In the genomic region with DNA sequence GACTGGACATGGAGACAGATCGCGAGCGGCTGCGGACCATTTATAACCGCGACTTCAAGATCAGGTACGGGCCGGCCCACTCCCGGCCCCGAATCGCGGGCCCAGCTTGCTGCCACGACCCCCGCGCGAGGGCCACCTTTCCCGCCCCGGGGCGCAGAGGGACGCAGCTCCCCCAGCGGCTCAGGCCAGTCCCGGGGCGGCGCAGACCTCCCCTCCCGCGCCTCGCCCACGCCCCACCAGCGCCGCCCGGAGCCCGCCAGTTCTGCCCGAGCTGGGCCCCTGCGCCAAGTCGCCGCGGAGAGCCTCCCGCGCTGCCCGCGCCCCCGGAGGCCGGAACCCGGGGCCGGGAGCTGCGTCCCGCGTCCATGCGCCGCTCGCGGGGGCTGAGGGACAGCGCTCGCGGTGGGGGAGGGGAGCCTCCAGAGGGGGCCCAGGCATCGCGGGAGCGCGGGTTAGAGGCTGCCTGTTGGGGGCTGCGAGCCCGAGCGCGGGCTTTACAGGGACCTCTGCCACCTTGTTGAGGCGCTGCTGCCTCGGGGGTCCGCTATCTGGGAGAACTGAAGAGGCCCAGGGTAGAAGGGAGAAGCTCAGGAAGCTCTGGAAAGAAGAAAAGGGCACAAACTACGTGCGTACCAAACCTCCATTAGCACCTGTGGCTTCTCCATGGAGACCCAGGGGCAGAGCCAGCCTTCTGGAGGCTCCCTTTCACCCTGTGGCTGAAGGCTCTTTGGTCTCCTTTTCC, we compare ENCODE assay signal across 8 cellular contexts. TPM values are rescaled to one million over a fixed set of nuclear protein-coding genes. Genes with fewer than 3 reads are reported as not detected.
DNase-seq lines count a peak whose midpoint lies in the region; ATAC-seq, FAIRE-seq and TF ChIP-seq lines count a peak whose summit lies in the region.

No MANE protein-coding gene starts in this region.

- peaks cover 17% of the 10 kb centered on the region for H3K79me2 ChIP-seq in GM12878 (ENCODE audit: control insufficient read depth, insufficient read depth, low read length)

- no peak; the same call in 1 of the 2 replicates for TF ChIP-seq POLR2A in GM12878 (IDR thresholded peaks at IDR 0.05; ENCODE audit: low read depth, low read length)

- H3K4me1 ChIP-seq in HUES48 (ENCODE audit: control insufficient read depth, insufficient read depth, low read length) (peaks cover 40% of the 10 kb centered on the region), GM12878 (ENCODE audit: control insufficient read depth, insufficient read depth, low read length) (peaks cover 9% of the 10 kb centered on the region)

- peak in 2 of 3 experiments; percentile 1 to 17; a peak in 1 of 6 replicates for TF ChIP-seq CTCF in GM12878 (IDR thresholded peaks at IDR 0.05 in 2 of 3, conservative IDR thresholded peaks at IDR 0.05 in 1 of 3; ENCODE audit: control insufficient read depth in 2 of 3, extremely low read depth in 1 of 3, insufficient read depth in 1 of 3, low read depth in 3 of 3, low read length in 3 of 3)

- CTCF ChIA-PET in GM12878 (lab: Yijun Ruan, JAX) = interaction anchor here (0.6 to 6.2 kb wide), 22 partner anchors 10 to 284 kb away, joined by 3 to 33 read pairs (median 4); partner anchors contain the start of genes PPM1J and RHOC

- peak overlapping the region; percentile 99 for H3K27ac Mint-ChIP-seq in T-helper 2 cell treated with Interferon-gamma antibody and Interleukin-4, amounts not matched to agents 5 μg/mL and 100 μg/mL, for 36 hours

- peak; percentile 42 for ATAC-seq in GM19463 (IDR thresholded peaks at IDR 0.05; ENCODE audit: unreplicated experiment)
- ATAC-seq in GM12878 = peak; percentile 73

- peak overlapping the region; percentile 98 for H3K4me3 Mint-ChIP-seq in T-helper 2 cell treated with Interferon-gamma antibody and Interleukin-4, amounts not matched to agents 5 μg/mL and 100 μg/mL, for 36 hours

- TF ChIP-seq EP300 in GM12878 (IDR thresholded peaks at IDR 0.05; ENCODE audit: borderline replicate concordance in 1 of 2, control insufficient read depth in 1 of 2, low read depth in 2 of 2, low read length in 2 of 2) = no peak

- peak; percentile 41 for DNase-seq in CD1c-positive myeloid dendritic cell (ENCODE audit: extremely low spot score)
- DNase-seq in T-helper 2 cell treated with Interferon-gamma antibody and Interleukin-4, amounts not matched to agents 5 μg/mL and 100 μg/mL, for 36 hours (ENCODE audit: low spot score) = peak; percentile 48
- DNase-seq in GM12878 (ENCODE audit: low read depth, low spot score) = no peak
- DNase-seq in iPS-NIHi7 (ENCODE audit: extremely low spot score) = peak; percentile 63
- DNase-seq in stimulated activated CD4-positive, alpha-beta T cell treated with anti-CD3 and anti-CD28 coated beads, Interleukin-12 subunit alpha, Interleukin-12 subunit beta, amount 100 ng/mL, for 4 hours = peak; percentile 41
- DNase-seq in cortex of kidney (lab: John Stamatoyannopoulos, UW) = no peak

- peaks cover 37% of the 10 kb centered on the region for H3K36me3 Mint-ChIP-seq in T-helper 2 cell treated with Interferon-gamma antibody and Interleukin-4, amounts not matched to agents 5 μg/mL and 100 μg/mL, for 36 hours (ENCODE audit: low read depth)

- 7% methylated on average over 53 of the region's 68 CpGs for WGBS in GM12878 (ENCODE audit: insufficient coverage, insufficient replicate concordance, low lambda C conversion rate, missing lambda C conversion rate)

- H3K27me3 Mint-ChIP-seq in T-helper 2 cell treated with Interferon-gamma antibody and Interleukin-4, amounts not matched to agents 5 μg/mL and 100 μg/mL, for 36 hours (ENCODE audit: low read depth) = no peaks in the 10 kb centered on the region

- H3K9me3 Mint-ChIP-seq in T-helper 2 cell treated with Interferon-gamma antibody and Interleukin-4, amounts not matched to agents 5 μg/mL and 100 μg/mL, for 36 hours = no peaks in the 10 kb centered on the region

- no TSS peak for BruUV-seq in GM12878 (replicated peaks; lab: Mats Ljungman, UMichigan)

- POLR2A ChIA-PET in GM12878 (lab: Charles Lee) = interaction anchor here (0.7 to 2.0 kb wide), 11 partner anchors 20 to 284 kb away, joined by 3 to 21 read pairs (median 5); partner anchors contain the start of genes CAPZA1 and ST7L

- intact Hi-C loops in GM12878 (cut with micrococcal nuclease; ENCODE audit: unreplicated experiment) = loop anchor here (1.0 to 2.0 kb wide), 2 partner anchors 30 to 56 kb away; partner anchors contain the start of genes CAPZA1 and ST7L

- H3K27me3 ChIP-seq in HUES48 (ENCODE audit: control insufficient read depth, insufficient read depth, low read length) (peaks cover 19% of the 10 kb centered on the region), GM12878 (replicated peaks in 1 of 2; ENCODE audit: control insufficient read depth in 2 of 2, insufficient read depth in 2 of 2, low read length in 1 of 2) (no peaks in the 10 kb centered on the region)

- in situ Hi-C loops in GM12878 (cut with MboI) = no loop called here

- H3K9me3 ChIP-seq in HUES48 (ENCODE audit: control insufficient read depth, insufficient read depth, low read length) (no peaks in the 10 kb centered on the region), GM12878 (replicated peaks; ENCODE audit: control insufficient read depth, insufficient read depth, low read length) (no peaks in the 10 kb centered on the region)

- peaks cover 41% of the 10 kb centered on the region for H3K4me1 Mint-ChIP-seq in T-helper 2 cell treated with Interferon-gamma antibody and Interleukin-4, amounts not matched to agents 5 μg/mL and 100 μg/mL, for 36 hours (ENCODE audit: low read depth)

- TF ChIP-seq RAD21 in GM12878 (IDR thresholded peaks at IDR 0.05; ENCODE audit: insufficient read depth, low read depth, low read length) = no peak

- SMC1A ChIA-PET in GM12878 (lab: Charles Lee; ENCODE audit: uncharacterized antibody, unreplicated experiment) = interaction anchor here (0.6 to 3.9 kb wide), 12 partner anchors 11 to 281 kb away, joined by 3 to 28 read pairs (median 6); partner anchors contain the start of genes PPM1J, RHOC and ST7L

- H3K36me3 ChIP-seq in HUES48 (ENCODE audit: control insufficient read depth, insufficient read depth, low read length) (peaks cover 14% of the 10 kb centered on the region), GM12878 (ENCODE audit: control insufficient read depth in 2 of 2, insufficient read depth in 2 of 2, low read length in 1 of 2) (no peaks in the 10 kb centered on the region; a peak in 1 of 4 replicates)

- H3K4me2 ChIP-seq in GM12878 (ENCODE audit: control insufficient read depth, insufficient read depth) = peak overlapping the region; percentile 93

- RAD21 ChIA-PET in GM12878 (lab: Charles Lee; ENCODE audit: unreplicated experiment) = interaction anchor here (0.7 to 4.8 kb wide), 15 partner anchors 14 to 284 kb away, joined by 3 to 42 read pairs (median 5); partner anchors contain the start of genes CAPZA1, CTTNBP2NL, PPM1J and ST7L

- H3K27ac ChIP-seq in HUES48 (ENCODE audit: low read depth, low read length) = peak overlapping the region; percentile 87
- H3K27ac ChIP-seq in GM12878 (ENCODE audit: control insufficient read depth, insufficient read depth) = peak overlapping the region; percentile 81

- H3K9ac ChIP-seq in HUES48 (ENCODE audit: low read depth, low read length) (peak overlapping the region; percentile 76), GM12878 (ENCODE audit: control insufficient read depth, insufficient read depth, low read length) (peak overlapping the region; percentile 75)

- no peak for FAIRE-seq in GM12878 (lab: Jason Lieb, UNC)

- no peaks in the 10 kb centered on the region for H4K20me1 ChIP-seq in GM12878 (ENCODE audit: control insufficient read depth, insufficient read depth)

- peak overlapping the region; percentile 83 for H2AFZ ChIP-seq in GM12878 (ENCODE audit: control insufficient read depth, low read depth, low read length)

- H3K4me3 ChIP-seq in HUES48 (ENCODE audit: low read depth, low read length) (peak overlapping the region; percentile 91), GM12878 (peak overlapping the region; percentile 86)

RNA-seq across cellular contexts. Expression of gene MOV10, which starts 0.7 kb away (rescaled TPM):
- total RNA-seq in GM12878 (2013; cell fraction: nucleolus; rRNA removed) = 74.7 and 85.4 TPM in 2 replicates
- total RNA-seq in GM12878 (2014; rRNA removed) (43.1 and 47.1 TPM in 2 replicates), GM12878 (2014; rRNA removed; fragmentation: Illumina TruSeq; extraction: Trizol) (31.4 and 37.4 TPM in 2 replicates), GM12878 (2021) (78.2 and 80.3 TPM in 2 replicates)
- 50.0 TPM for polyA plus RNA-seq in GM12878 (2011; ENCODE audit: low read depth)
- polyA plus RNA-seq in GM12878 (2011; rRNA removed) (15.7 and 43.7 TPM in 2 replicates), GM12878 (2014; fragmentation: Illumina TruSeq; extraction: Trizol) (44.5 and 70.4 TPM in 2 replicates), GM12878 (2014; fragmentation: Nextera tagmentation; extraction: Ambion mirVana) (10 to 100 TPM; 21.0 to 28.6 TPM), GM12878 (2014; rRNA removed) (65.8 and 82.0 TPM in 2 replicates), GM12878 (2016; fragmentation: Nextera tagmentation; extraction: Ambion mirVana) (10 to 100 TPM; 52.5 to 58.6 TPM)
- 51.6 and 52.6 TPM in 2 replicates for polyA plus RNA-seq in GM12878 (2011; cell fraction: cytosol; rRNA removed)
- 214 and 236 TPM in 2 replicates for polyA plus RNA-seq in GM12878 (2011; cell fraction: nucleus; rRNA removed)
- 48.1 and 49.7 TPM in 2 replicates for polyA plus RNA-seq in GM12878 (2012)
- 34.5 and 70.3 TPM in 2 replicates for polyA minus RNA-seq in GM12878 (2011; rRNA and poly(A)+ RNA removed)
- polyA minus RNA-seq in GM12878 (2011; cell fraction: cytosol; rRNA and poly(A)+ RNA removed) = 21.7 and 27.8 TPM in 2 replicates
- 49.7 and 83.2 TPM in 2 replicates for polyA minus RNA-seq in GM12878 (2011; cell fraction: nucleus; rRNA and poly(A)+ RNA removed)

RNA-seq across cellular contexts. Expression of gene RHOC, which starts 31.8 kb away (rescaled TPM):
- total RNA-seq in GM12878 (2013; cell fraction: nucleolus; rRNA removed) = 33.4 and 48.0 TPM in 2 replicates
- 178 and 187 TPM in 2 replicates for total RNA-seq in GM12878 (2014; rRNA removed)
- total RNA-seq in GM12878 (2014; rRNA removed; fragmentation: Illumina TruSeq; extraction: Trizol) = 183 TPM in 2 replicates
- 138 and 142 TPM in 2 replicates for total RNA-seq in GM12878 (2021)
- 130 TPM for polyA plus RNA-seq in GM12878 (2011; ENCODE audit: low read depth)
- polyA plus RNA-seq in GM12878 (2011; rRNA removed) = 258 and 371 TPM in 2 replicates
- polyA plus RNA-seq in GM12878 (2011; cell fraction: cytosol; rRNA removed) = 673 and 682 TPM in 2 replicates
- 302 and 356 TPM in 2 replicates for polyA plus RNA-seq in GM12878 (2011; cell fraction: nucleus; rRNA removed)
- polyA plus RNA-seq in GM12878 (2012) = 211 and 224 TPM in 2 replicates
- polyA plus RNA-seq in GM12878 (2014; fragmentation: Illumina TruSeq; extraction: Trizol) = 316 and 336 TPM in 2 replicates
- polyA plus RNA-seq in GM12878 (2014; fragmentation: Nextera tagmentation; extraction: Ambion mirVana) = 10 to 100 TPM; 20.6 to 37.9 TPM
- 232 and 264 TPM in 2 replicates for polyA plus RNA-seq in GM12878 (2014; rRNA removed)
- polyA plus RNA-seq in GM12878 (2016; fragmentation: Nextera tagmentation; extraction: Ambion mirVana) = 100 to 1,000 TPM; 118 to 130 TPM
- polyA minus RNA-seq in GM12878 (2011; rRNA and poly(A)+ RNA removed) = 302 and 335 TPM in 2 replicates
- polyA minus RNA-seq in GM12878 (2011; cell fraction: cytosol; rRNA and poly(A)+ RNA removed) = 68.6 and 69.9 TPM in 2 replicates
- 44.2 and 56.9 TPM in 2 replicates for polyA minus RNA-seq in GM12878 (2011; cell fraction: nucleus; rRNA and poly(A)+ RNA removed)

RNA-seq across cellular contexts. Expression of gene PPM1J, which starts 40.0 kb away (rescaled TPM):
- 0.56 and 0.69 TPM in 2 replicates for total RNA-seq in GM12878 (2013; cell fraction: nucleolus; rRNA removed)
- total RNA-seq in GM12878 (2014; rRNA removed) = 0.76 and 1.4 TPM in 2 replicates
- 0.32 and 0.45 TPM in 2 replicates for total RNA-seq in GM12878 (2014; rRNA removed; fragmentation: Illumina TruSeq; extraction: Trizol)
- total RNA-seq in GM12878 (2021) = 0.59 and 1.5 TPM in 2 replicates
- 0.47 TPM for polyA plus RNA-seq in GM12878 (2011; ENCODE audit: low read depth)
- polyA plus RNA-seq in GM12878 (2011; rRNA removed) = 0.88 and 1.6 TPM in 2 replicates
- 2.2 and 2.3 TPM in 2 replicates for polyA plus RNA-seq in GM12878 (2011; cell fraction: cytosol; rRNA removed)
- polyA plus RNA-seq in GM12878 (2011; cell fraction: nucleus; rRNA removed) = 5.5 and 7.0 TPM in 2 replicates
- polyA plus RNA-seq in GM12878 (2012) = 0.72 and 0.80 TPM in 2 replicates
- polyA plus RNA-seq in GM12878 (2014; fragmentation: Illumina TruSeq; extraction: Trizol) = 0.19 and 0.71 TPM in 2 replicates
- under 1 TPM in 1 of 2 experiments, not detected in 1; 0.07 TPM for polyA plus RNA-seq in GM12878 (2014; fragmentation: Nextera tagmentation; extraction: Ambion mirVana)
- polyA plus RNA-seq in GM12878 (2014; rRNA removed) = 1.3 and 1.8 TPM in 2 replicates
- under 1 TPM; 0.25 to 0.34 TPM for polyA plus RNA-seq in GM12878 (2016; fragmentation: Nextera tagmentation; extraction: Ambion mirVana)
- polyA minus RNA-seq in GM12878 (2011; rRNA and poly(A)+ RNA removed) = 1.1 and 1.2 TPM in 2 replicates
- polyA minus RNA-seq in GM12878 (2011; cell fraction: cytosol; rRNA and poly(A)+ RNA removed) = 0.94 TPM in 1 of 2 replicates, not detected in the other
- 0.85 and 1.1 TPM in 2 replicates for polyA minus RNA-seq in GM12878 (2011; cell fraction: nucleus; rRNA and poly(A)+ RNA removed)

RNA-seq across cellular contexts. Expression of gene CAPZA1, which starts 55.5 kb away (rescaled TPM):
- total RNA-seq in GM12878 (2013; cell fraction: nucleolus; rRNA removed) = 311 and 333 TPM in 2 replicates
- total RNA-seq in GM12878 (2014; rRNA removed) = 231 and 289 TPM in 2 replicates
- total RNA-seq in GM12878 (2014; rRNA removed; fragmentation: Illumina TruSeq; extraction: Trizol) = 248 TPM in 2 replicates
- total RNA-seq in GM12878 (2021) = 211 and 216 TPM in 2 replicates
- polyA plus RNA-seq in GM12878 (2011; ENCODE audit: low read depth) = 81.2 TPM
- polyA plus RNA-seq in GM12878 (2011; rRNA removed) = 289 and 478 TPM in 2 replicates
- polyA plus RNA-seq in GM12878 (2011; cell fraction: cytosol; rRNA removed) = 103 and 120 TPM in 2 replicates
- polyA plus RNA-seq in GM12878 (2011; cell fraction: nucleus; rRNA removed) = 144 and 150 TPM in 2 replicates
- polyA plus RNA-seq in GM12878 (2012) = 143 and 147 TPM in 2 replicates
- polyA plus RNA-seq in GM12878 (2014; fragmentation: Illumina TruSeq; extraction: Trizol) = 268 and 330 TPM in 2 replicates
- 100 to 1,000 TPM; 401 to 886 TPM for polyA plus RNA-seq in GM12878 (2014; fragmentation: Nextera tagmentation; extraction: Ambion mirVana)
- polyA plus RNA-seq in GM12878 (2014; rRNA removed) = 179 and 187 TPM in 2 replicates
- 100 to 1,000 TPM; 394 to 404 TPM for polyA plus RNA-seq in GM12878 (2016; fragmentation: Nextera tagmentation; extraction: Ambion mirVana)
- 213 and 380 TPM in 2 replicates for polyA minus RNA-seq in GM12878 (2011; rRNA and poly(A)+ RNA removed)
- 186 and 216 TPM in 2 replicates for polyA minus RNA-seq in GM12878 (2011; cell fraction: cytosol; rRNA and poly(A)+ RNA removed)
- polyA minus RNA-seq in GM12878 (2011; cell fraction: nucleus; rRNA and poly(A)+ RNA removed) = 68.3 and 80.1 TPM in 2 replicates

RNA-seq across cellular contexts. Expression of gene ST7L, which starts 56.2 kb away (rescaled TPM):
- total RNA-seq in GM12878 (2013; cell fraction: nucleolus; rRNA removed) = 34.7 and 41.0 TPM in 2 replicates
- 8.3 and 9.9 TPM in 2 replicates for total RNA-seq in GM12878 (2014; rRNA removed)
- total RNA-seq in GM12878 (2014; rRNA removed; fragmentation: Illumina TruSeq; extraction: Trizol) = 11.8 and 12.5 TPM in 2 replicates
- 6.0 and 7.6 TPM in 2 replicates for total RNA-seq in GM12878 (2021)
- 3.0 TPM for polyA plus RNA-seq in GM12878 (2011; ENCODE audit: low read depth)
- polyA plus RNA-seq in GM12878 (2011; rRNA removed) = 13.1 and 17.8 TPM in 2 replicates
- polyA plus RNA-seq in GM12878 (2011; cell fraction: cytosol; rRNA removed) = 7.9 and 8.1 TPM in 2 replicates
- polyA plus RNA-seq in GM12878 (2011; cell fraction: nucleus; rRNA removed) = 16.2 and 17.9 TPM in 2 replicates
- polyA plus RNA-seq in GM12878 (2012) = 4.2 and 4.6 TPM in 2 replicates
- 7.8 and 10.2 TPM in 2 replicates for polyA plus RNA-seq in GM12878 (2014; fragmentation: Illumina TruSeq; extraction: Trizol)
- 1 to 10 TPM; 3.6 to 5.4 TPM for polyA plus RNA-seq in GM12878 (2014; fragmentation: Nextera tagmentation; extraction: Ambion mirVana)
- polyA plus RNA-seq in GM12878 (2014; rRNA removed) = 7.0 and 11.7 TPM in 2 replicates
- polyA plus RNA-seq in GM12878 (2016; fragmentation: Nextera tagmentation; extraction: Ambion mirVana) = 10 to 100 TPM; 12.0 to 13.7 TPM
- polyA minus RNA-seq in GM12878 (2011; rRNA and poly(A)+ RNA removed) = 11.8 and 16.2 TPM in 2 replicates
- 5.1 and 11.0 TPM in 2 replicates for polyA minus RNA-seq in GM12878 (2011; cell fraction: cytosol; rRNA and poly(A)+ RNA removed)
- polyA minus RNA-seq in GM12878 (2011; cell fraction: nucleus; rRNA and poly(A)+ RNA removed) = 20.3 and 23.6 TPM in 2 replicates

Comparison
In these comparisons a context has a peak if more than half of its experiments do, and no peak if none do; other contexts are left out.
1. DNase-seq: peak in CD1c-positive myeloid dendritic cell (single experiment), T-helper 2 cell treated with Interferon-gamma antibody and Interleukin-4, amounts not matched to agents 5 μg/mL and 100 μg/mL, for 36 hours (single experiment), iPS-NIHi7 (single experiment) and stimulated activated CD4-positive, alpha-beta T cell treated with anti-CD3 and anti-CD28 coated beads, Interleukin-12 subunit alpha, Interleukin-12 subunit beta, amount 100 ng/mL, for 4 hours (single experiment); none in GM12878 (single experiment) and cortex of kidney (single experiment).